In the genomic region with DNA sequence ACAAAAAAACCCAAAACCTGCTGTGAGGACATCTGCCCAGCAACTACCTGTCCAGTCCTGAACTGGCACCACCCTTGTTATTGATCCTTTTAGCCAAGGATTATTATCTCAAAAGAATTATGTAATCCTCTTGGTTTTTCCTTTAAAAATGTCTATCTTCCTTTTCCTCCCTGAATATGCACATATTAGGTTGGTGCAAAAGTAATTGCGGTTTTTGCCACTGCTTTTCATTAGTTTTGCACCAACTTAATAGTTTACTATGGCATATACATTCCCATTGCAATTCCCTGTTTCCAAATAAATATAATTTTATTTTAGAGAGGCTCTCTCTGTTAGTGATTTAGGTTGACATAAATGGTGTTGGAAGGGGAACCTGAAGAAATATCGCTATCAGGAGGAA, we compare ENCODE assay signal across 27 cellular contexts.
"Had no signal": no experiment of that assay in that cellular context is flagged by ENCODE, and none has a peak within 500 bp of the region (broad histone marks: within the 10 kb centered on the region; RNA-seq: fewer than 3 reads in every experiment).

No MANE protein-coding gene starts in this region.

- H3K27me3 ChIP-seq: stomach, suprapubic skin, testis, thyroid gland, tibial artery, tibial nerve, transverse colon, upper lobe of left lung, upper lobe of right lung, uterus, vagina had no signal

- H3K4me3 ChIP-seq: stomach, suprapubic skin, testis, thoracic aorta, thyroid gland, tibial artery, tibial nerve, transverse colon, upper lobe of left lung, upper lobe of right lung, uterus, vagina had no signal

- DNase-seq: stimulated activated CD4-positive, alpha-beta T cell treated with anti-CD3 and anti-CD28 coated beads, Interleukin-2, amount 100 ng/mL, for 48 hours; stimulated activated CD4-positive, alpha-beta T cell treated with anti-CD3 and anti-CD28 coated beads, Interleukin-4, amount 100 ng/mL, for 1 hour; stimulated activated CD4-positive, alpha-beta T cell treated with anti-CD3 and anti-CD28 coated beads, Interleukin-4, amount 100 ng/mL, for 24 hours; stimulated activated CD4-positive, alpha-beta T cell treated with anti-CD3 and anti-CD28 coated beads, Interleukin-4, amount 100 ng/mL, for 4 hours; stimulated activated CD8-positive, alpha-beta memory T cell treated with anti-CD3 and anti-CD28 coated beads, Interleukin-4, amount 100 ng/mL, for 48 hours; stimulated activated naive B cell treated with anti-CD40 and anti-IgM and Interleukin-4, amounts not matched to agents 10 μg/mL and 1 μg/mL and 100 μg/mL, for 72 hours; stimulated activated naive CD4-positive, alpha-beta T cell; stimulated activated naive CD4-positive, alpha-beta T cell treated with Interleukin-2 at 50 U/mL for 16 hours; stimulated activated naive CD8-positive, alpha-beta T cell treated with anti-CD3 and anti-CD28 coated beads, Interleukin-15, amount 100 ng/mL, for 72 hours; stimulated activated naive CD8-positive, alpha-beta T cell treated with anti-CD3 and anti-CD28 coated beads, Interleukin-15, Interleukin-2, amounts not matched to agents 100 U/mL and 50 U/mL, for 24 hours; stomach; substantia nigra; testis; thyroid gland; tibial artery; transverse colon; trophoblast cell; upper lobe of left lung; upper lobe of right lung; uterus had no signal

- ATAC-seq: stimulated activated effector memory CD8-positive, alpha-beta T cell treated with anti-CD3 and anti-CD28 coated beads, Interleukin-12 subunit alpha, Interleukin-12 subunit beta, amount 100 ng/mL, for 72 hours; stimulated activated memory B cell treated with anti-CD40 and anti-IgM and Interleukin-4, amounts not matched to agents 10 μg/mL and 1 μg/mL and 100 μg/mL, for 72 hours; stimulated activated naive B cell treated with anti-CD40 and anti-IgM and Interleukin-4, amounts not matched to agents 10 μg/mL and 1 μg/mL and 100 μg/mL, for 72 hours; stimulated activated naive CD8-positive, alpha-beta T cell treated with anti-CD3 and anti-CD28 coated beads, Interleukin-15, amount 100 ng/mL, for 72 hours; stimulated activated naive CD8-positive, alpha-beta T cell treated with anti-CD3 and anti-CD28 coated beads, Interleukin-15, Interleukin-2, amounts not matched to agents 100 U/mL and 50 U/mL, for 24 hours; upper lobe of right lung had no signal

- FAIRE-seq: urothelium cell line had no signal

- H3K36me3 ChIP-seq: stomach, suprapubic skin, thoracic aorta, thyroid gland, tibial artery, tibial nerve, transverse colon, upper lobe of left lung, upper lobe of right lung, uterus, vagina had no signal

- H3K4me1 ChIP-seq: stomach, suprapubic skin, testis, thyroid gland, tibial artery, tibial nerve, transverse colon, upper lobe of left lung, upper lobe of right lung, uterus, vagina had no signal

- H3K27ac ChIP-seq: stomach, suprapubic skin, testis, thoracic aorta, thyroid gland, tibial artery, tibial nerve, transverse colon, upper lobe of left lung, upper lobe of right lung, uterus, vagina had no signal

- H3K9me3 ChIP-seq: stomach, suprapubic skin, testis, thoracic aorta, thyroid gland, tibial artery, tibial nerve, transverse colon, upper lobe of left lung, upper lobe of right lung, uterus, vagina had no signal
